Comparison of ENCODE assay signal across 8 cellular contexts in the genomic region with DNA sequence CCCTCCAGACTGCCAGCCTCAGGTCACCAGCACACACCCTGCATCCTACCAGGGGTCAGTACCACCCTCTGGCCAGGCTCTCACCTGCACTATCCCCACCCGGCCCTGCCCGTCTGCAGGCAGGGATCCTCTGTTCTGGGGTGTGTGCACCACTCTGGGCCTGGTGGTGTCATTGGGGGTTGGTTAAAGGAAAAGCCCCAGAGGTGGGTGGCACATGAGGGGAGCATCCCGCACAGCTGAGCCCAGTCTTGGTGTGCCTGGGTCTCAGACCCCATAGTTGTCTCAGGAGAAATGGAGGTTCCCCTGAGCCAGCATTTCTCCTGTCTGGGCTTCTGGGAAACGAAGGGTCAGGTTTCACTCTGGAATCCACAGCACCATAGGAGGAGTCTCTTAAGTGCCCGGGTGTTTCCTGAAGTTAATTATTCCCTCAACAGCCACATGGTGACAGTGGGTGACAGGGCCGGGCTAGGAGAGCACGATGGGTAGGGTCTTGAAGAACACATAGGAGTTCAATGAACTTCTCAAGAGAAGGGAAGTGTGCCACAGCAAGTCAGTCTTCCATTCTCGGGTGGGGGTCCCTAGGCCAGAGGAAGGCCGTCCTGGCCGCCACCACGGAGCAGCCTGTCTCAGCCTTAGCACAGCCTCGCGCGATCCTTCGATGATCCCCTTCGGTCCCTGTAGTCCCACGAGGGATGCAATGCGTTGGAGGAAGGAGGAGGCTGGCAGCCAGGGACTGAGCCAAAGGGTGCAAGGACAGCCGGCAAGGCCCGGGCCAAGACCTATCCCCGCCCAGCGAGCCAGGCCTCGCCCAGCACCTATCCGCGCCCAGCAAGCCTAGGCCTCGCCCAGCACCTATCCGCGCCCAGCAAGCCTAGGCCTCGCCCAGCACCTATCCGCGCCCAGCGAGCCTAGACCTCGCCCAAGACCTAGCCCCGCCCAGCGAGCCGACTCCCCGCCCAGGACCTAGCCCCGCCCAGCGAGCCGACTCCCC. TPM values are rescaled to one million over a fixed set of nuclear protein-coding genes. Genes with fewer than 3 reads are reported as not detected.
DNase-seq lines count a peak whose midpoint lies in the region; ATAC-seq and TF ChIP-seq lines count a peak whose summit lies in the region.

No MANE protein-coding gene starts in this region.

- ATAC-seq in GM21381 (IDR thresholded peaks at IDR 0.05; ENCODE audit: unreplicated experiment): no peak

- peaks cover 17% of the 10 kb centered on the region for H3K4me1 Mint-ChIP-seq in activated naive CD4-positive, alpha-beta T cell treated with anti-CD3 and anti-CD28 coated beads, Interleukin-2, amount 10 ng/mL, durations not matched to agents 7 days and 5 days
- H3K4me1 Mint-ChIP-seq in type B pancreatic cell (ENCODE audit: unreplicated experiment): peaks cover 40% of the 10 kb centered on the region

- no peaks in the 10 kb centered on the region for H3K27me3 Mint-ChIP-seq in activated naive CD4-positive, alpha-beta T cell treated with anti-CD3 and anti-CD28 coated beads, Interleukin-2, amount 10 ng/mL, durations not matched to agents 7 days and 5 days
- no peaks in the 10 kb centered on the region for H3K27me3 Mint-ChIP-seq in type B pancreatic cell

- in situ Hi-C loops in SK-MEL-5 (cut with HindIII; ENCODE audit: low pct_unique_long_range_greater_than_20kb, low sequenced_read_pairs): no loop called here

- intact Hi-C loops in cardiac septum (cut with DNase I): loop anchor here (2.0 to 10.0 kb wide), 3 partner anchors 38 to 282 kb away; partner anchors contain the start of genes ATG4B, STK25 and THAP4
- intact Hi-C loops in posterior cingulate gyrus (cut with DNase I): loop anchor here (5.0 kb wide), 1 partner anchor 38 kb away; the partner anchor contains the start of genes HDLBP and SEPTIN2

- CTCF ChIA-PET in activated naive CD4-positive, alpha-beta T cell treated with anti-CD3 and anti-CD28 coated beads, Interleukin-2, amount 10 ng/mL, durations not matched to agents 7 days and 5 days (lab: Charles Lee): no interaction called here

- H3K9me3 Mint-ChIP-seq in activated naive CD4-positive, alpha-beta T cell treated with anti-CD3 and anti-CD28 coated beads, Interleukin-2, amount 10 ng/mL, durations not matched to agents 7 days and 5 days: no peaks in the 10 kb centered on the region
- no peaks in the 10 kb centered on the region for H3K9me3 Mint-ChIP-seq in type B pancreatic cell

- DNase-seq in DMS153 (lab: John Stamatoyannopoulos, UW): peak; percentile 45
- DNase-seq in HS-5 (ENCODE audit: low read depth): peak; percentile 41
- peak; percentile 75 for DNase-seq in SK-MEL-5 (ENCODE audit: low read depth, low spot score)
- DNase-seq in activated naive CD4-positive, alpha-beta T cell treated with anti-CD3 and anti-CD28 coated beads, Interleukin-2, amount 10 ng/mL, durations not matched to agents 7 days and 5 days: peak; percentile 66
- peak; percentile 93 for DNase-seq in cardiac septum (ENCODE audit: low spot score)
- DNase-seq in posterior cingulate gyrus: peak; percentile 37 to 94 (median 59)
- peak; percentile 86 for DNase-seq in type B pancreatic cell (ENCODE audit: extremely low spot score, unreplicated experiment)

- peak overlapping the region; percentile 7 for H3K4me3 Mint-ChIP-seq in activated naive CD4-positive, alpha-beta T cell treated with anti-CD3 and anti-CD28 coated beads, Interleukin-2, amount 10 ng/mL, durations not matched to agents 7 days and 5 days
- peak overlapping the region; percentile 67 for H3K4me3 Mint-ChIP-seq in type B pancreatic cell

- H3K27ac Mint-ChIP-seq in activated naive CD4-positive, alpha-beta T cell treated with anti-CD3 and anti-CD28 coated beads, Interleukin-2, amount 10 ng/mL, durations not matched to agents 7 days and 5 days: peak overlapping the region; percentile 83
- peak overlapping the region; percentile 84 for H3K27ac Mint-ChIP-seq in type B pancreatic cell

- no peak for TF ChIP-seq CTCF in type B pancreatic cell (conservative IDR thresholded peaks at IDR 0.05)

- H3K36me3 Mint-ChIP-seq in activated naive CD4-positive, alpha-beta T cell treated with anti-CD3 and anti-CD28 coated beads, Interleukin-2, amount 10 ng/mL, durations not matched to agents 7 days and 5 days: peaks cover 43% of the 10 kb centered on the region
- H3K36me3 Mint-ChIP-seq in type B pancreatic cell: peaks cover 10% of the 10 kb centered on the region

RNA-seq across cellular contexts. Expression of gene FARP2, which starts 1.1 kb away (rescaled TPM):
- 335 and 344 TPM in 2 replicates for total RNA-seq in SK-MEL-5 (2014; rRNA removed; shearing (Covaris generic))
- 246 and 315 TPM in 2 replicates for polyA plus RNA-seq in SK-MEL-5 (2015; cell fraction: cytosol; rRNA removed)
- polyA plus RNA-seq in SK-MEL-5 (2015; cell fraction: nucleus; rRNA removed): 499 and 550 TPM in 2 replicates
- 24.4 TPM for total RNA-seq in cardiac septum
- 62.5 and 71.1 TPM in 2 replicates for total RNA-seq in type B pancreatic cell (ENCODE audit: low replicate concordance)

RNA-seq across cellular contexts. Expression of gene SEPTIN2, which starts 39.2 kb away (rescaled TPM):
- 261 and 268 TPM in 2 replicates for total RNA-seq in SK-MEL-5 (2014; rRNA removed; shearing (Covaris generic))
- 227 and 278 TPM in 2 replicates for polyA plus RNA-seq in SK-MEL-5 (2015; cell fraction: cytosol; rRNA removed)
- 361 and 393 TPM in 2 replicates for polyA plus RNA-seq in SK-MEL-5 (2015; cell fraction: nucleus; rRNA removed)
- total RNA-seq in cardiac septum (219 TPM), type B pancreatic cell (ENCODE audit: low replicate concordance) (333 and 425 TPM in 2 replicates)

RNA-seq across cellular contexts. Expression of gene HDLBP, which starts 39.5 kb away (rescaled TPM):
- 582 and 592 TPM in 2 replicates for total RNA-seq in SK-MEL-5 (2014; rRNA removed; shearing (Covaris generic))
- polyA plus RNA-seq in SK-MEL-5 (2015; cell fraction: cytosol; rRNA removed): 467 and 555 TPM in 2 replicates
- polyA plus RNA-seq in SK-MEL-5 (2015; cell fraction: nucleus; rRNA removed): 293 and 332 TPM in 2 replicates
- total RNA-seq in cardiac septum: 356 TPM
- total RNA-seq in type B pancreatic cell (ENCODE audit: low replicate concordance): 466 and 659 TPM in 2 replicates

Comparison
In these comparisons a context has a peak if more than half of its experiments do, and no peak if none do; other contexts are left out.
1. DNase-seq: peak in every context shown above with its lines; median percentile 93 in cardiac septum; 86 in type B pancreatic cell; 75 in SK-MEL-5; 66 in activated naive CD4-positive, alpha-beta T cell treated with anti-CD3 and anti-CD28 coated beads, Interleukin-2, amount 10 ng/mL, durations not matched to agents 7 days and 5 days; 59 in posterior cingulate gyrus; 45 in DMS153; 41 in HS-5.